8 cellular contexts compared by ENCODE assay signal in the genomic region with DNA sequence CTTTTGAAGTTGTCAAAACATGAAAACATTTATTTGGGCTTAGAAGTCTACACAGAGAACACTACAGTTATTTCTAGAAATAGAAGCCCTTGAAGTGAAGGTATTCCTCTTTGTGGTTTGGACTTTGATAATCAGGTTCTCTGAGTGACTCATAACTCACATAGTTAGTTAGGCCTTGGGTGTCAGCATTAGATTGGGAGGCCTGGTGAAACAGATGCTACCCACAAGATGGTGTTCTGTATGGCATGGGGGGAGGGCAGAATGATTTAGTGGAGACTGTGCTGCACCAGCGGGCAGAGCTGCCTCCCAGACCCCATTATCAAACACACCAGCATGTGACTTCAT.
DNase-seq lines count a peak whose midpoint lies in the region; ATAC-seq and TF ChIP-seq lines count a peak whose summit lies in the region.
"Had no signal": no experiment of that assay in that cellular context is flagged by ENCODE, and none has a peak within 500 bp of the region (broad histone marks: within the 10 kb centered on the region; RNA-seq: fewer than 3 reads in every experiment).

No MANE protein-coding gene starts in this region.

- no peaks in the 10 kb centered on the region for H3K9me3 ChIP-seq in left lung
- H3K9me3 ChIP-seq: vagina had no signal

- no peak overlapping the region for H3K4me3 ChIP-seq in left lung
- H3K4me3 ChIP-seq in brain microvascular endothelial cell (ENCODE audit: low read depth, low read length) = no peak overlapping the region
- H3K4me3 ChIP-seq: vagina had no signal

- TF ChIP-seq CTCF in left lung (IDR thresholded peaks at IDR 0.05) = no peak
- no peak for TF ChIP-seq CTCF in brain microvascular endothelial cell (IDR thresholded peaks at IDR 0.05; ENCODE audit: low read depth, low read length, missing control alignments)

- no peak overlapping the region for H3K27ac ChIP-seq in left lung
- no peak overlapping the region for H3K27ac ChIP-seq in brain microvascular endothelial cell
- H3K27ac ChIP-seq: vagina had no signal

- H3K27me3 ChIP-seq in left lung = no peaks in the 10 kb centered on the region
- H3K27me3 ChIP-seq in brain microvascular endothelial cell (replicated peaks) = no peaks in the 10 kb centered on the region
- H3K27me3 ChIP-seq: vagina had no signal

- peak; percentile 97 for ATAC-seq in GM18868 (IDR thresholded peaks at IDR 0.05; ENCODE audit: unreplicated experiment)
- peak; percentile 90 for ATAC-seq in GM21717 (IDR thresholded peaks at IDR 0.05; ENCODE audit: unreplicated experiment)
- peak; percentile 89 for ATAC-seq in left lung

- H3K36me3 ChIP-seq in left lung (no peaks in the 10 kb centered on the region), brain microvascular endothelial cell (replicated peaks) (no peaks in the 10 kb centered on the region)
- H3K36me3 ChIP-seq: vagina had no signal

- intact Hi-C loops in left lung (cut with DNase I) = no loop called here

- DNase-seq in HT-29 (ENCODE audit: low spot score) (peak; percentile 5), left lung (no peak), brain microvascular endothelial cell (no peak), dermis blood vessel endothelial cell (no peak), hippocampal formation (lab: John Stamatoyannopoulos, UW) (no peak)

- in situ Hi-C loops in brain microvascular endothelial cell (cut with HindIII; ENCODE audit: low pct_ligation_motif_present, low sequenced_read_pairs) = no loop called here

- no peaks in the 10 kb centered on the region for H3K4me1 ChIP-seq in left lung
- H3K4me1 ChIP-seq: vagina had no signal
